In the genomic region with DNA sequence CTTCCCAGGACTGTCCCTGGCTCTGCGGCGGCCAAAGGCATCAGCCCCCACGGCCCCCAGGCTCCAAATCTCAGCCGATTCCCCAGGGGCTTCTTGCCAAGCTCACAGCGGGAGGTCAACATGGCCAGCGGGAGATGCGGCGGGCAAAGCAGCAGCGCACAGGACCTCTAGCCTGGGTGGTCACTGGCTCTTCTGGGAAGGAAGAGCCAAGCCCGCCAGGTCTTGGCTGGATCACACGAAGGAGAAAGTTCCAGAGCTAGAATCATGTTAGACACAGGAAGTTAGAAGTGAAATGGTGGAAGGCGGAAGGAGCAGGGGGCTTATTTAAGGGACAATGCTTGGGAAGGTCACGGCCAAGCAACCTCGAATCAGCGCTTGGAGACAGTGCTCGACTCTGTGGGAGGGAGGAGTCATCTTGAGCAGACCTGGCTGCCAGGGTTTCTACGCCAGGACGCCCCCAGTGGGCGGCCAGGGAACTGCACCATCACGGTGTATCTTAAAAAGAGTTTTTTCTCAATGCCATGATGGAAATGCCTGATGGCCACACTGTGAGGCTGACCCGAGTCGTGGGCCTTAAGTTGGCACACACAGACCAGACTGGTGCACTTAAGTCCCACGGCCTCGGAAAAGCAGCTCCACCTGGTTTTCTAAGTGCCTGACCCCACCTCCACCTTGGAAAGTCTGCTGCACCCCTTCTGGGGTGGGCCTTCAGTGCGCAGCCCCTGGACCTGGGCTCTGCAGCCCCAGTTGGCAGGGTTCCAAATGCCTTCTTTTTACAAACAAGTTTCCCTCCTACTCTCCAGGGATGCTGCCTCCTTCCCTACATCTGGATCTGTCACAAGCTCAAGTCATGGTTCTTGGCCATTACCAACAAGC, we compare ENCODE assay signal across 9 cellular contexts. TPM values are rescaled to one million over a fixed set of nuclear protein-coding genes. Genes with fewer than 3 reads are reported as not detected.
DNase-seq lines count a peak whose midpoint lies in the region; ATAC-seq and TF ChIP-seq lines count a peak whose summit lies in the region.
"Had no signal": no experiment of that assay in that cellular context is flagged by ENCODE, and none has a peak within 500 bp of the region (broad histone marks: within the 10 kb centered on the region; RNA-seq: fewer than 3 reads in every experiment).

No MANE protein-coding gene starts in this region.

- peaks cover 4% of the 10 kb centered on the region for H3K4me1 Mint-ChIP-seq in activated CD4-positive, alpha-beta T cell treated with anti-CD3 and anti-CD28 coated beads, Interleukin-2, amount 10 ng/mL, durations not matched to agents 7 days and 5 days

- no peaks in the 10 kb centered on the region for H3K27me3 Mint-ChIP-seq in activated CD4-positive, alpha-beta T cell treated with anti-CD3 and anti-CD28 coated beads, Interleukin-2, amount 10 ng/mL, durations not matched to agents 7 days and 5 days

- no peaks in the 10 kb centered on the region for H3K9me3 Mint-ChIP-seq in activated CD4-positive, alpha-beta T cell treated with anti-CD3 and anti-CD28 coated beads, Interleukin-2, amount 10 ng/mL, durations not matched to agents 7 days and 5 days

- no peak overlapping the region for H3K4me3 Mint-ChIP-seq in activated CD4-positive, alpha-beta T cell treated with anti-CD3 and anti-CD28 coated beads, Interleukin-2, amount 10 ng/mL, durations not matched to agents 7 days and 5 days

- H3K4me3 ChIP-seq in choroid plexus epithelial cell (ENCODE audit: low read depth, low read length) (no peak overlapping the region), liver (ENCODE audit: low read depth in 1 of 3, low read length in 3 of 3) (no peak overlapping the region)
- H3K4me3 ChIP-seq: skin epidermis had no signal

- H3K27me3 ChIP-seq in liver (ENCODE audit: control insufficient read depth in 4 of 4, insufficient read depth in 4 of 4, low read length in 3 of 4): no peaks in the 10 kb centered on the region

- DNase-seq in NCI-H345 (lab: John Stamatoyannopoulos, UW) (peak; percentile 45), NCI-H345 treated with DMSO at 0.1 percent for 48 hours (lab: John Stamatoyannopoulos, UW; ENCODE audit: unreplicated experiment) (no peak), NCI-H2171 (lab: John Stamatoyannopoulos, UW) (peak; percentile 58), choroid plexus epithelial cell (ENCODE audit: low read depth) (peak; percentile 84)
- peak; percentile 76 for DNase-seq in activated CD4-positive, alpha-beta T cell treated with anti-CD3 and anti-CD28 coated beads, Interleukin-2, amount 10 ng/mL, durations not matched to agents 7 days and 5 days
- DNase-seq in stimulated activated CD4-positive, alpha-beta T cell treated with anti-CD3 and anti-CD28 coated beads, TNF-alpha, amount 100 ng/mL, for 4 hours (ENCODE audit: low read depth in 3 of 3): peak; percentile 59 to 68 (median 59)

- no peaks in the 10 kb centered on the region for H3K9me3 ChIP-seq in liver (ENCODE audit: control insufficient read depth in 4 of 4, low read length in 3 of 4)

- ATAC-seq in GM18907 (IDR thresholded peaks at IDR 0.05; ENCODE audit: unreplicated experiment): no peak

- WGBS in liver: 71% methylated on average over 25 of the region's 25 CpGs

- H3K36me3 Mint-ChIP-seq in activated CD4-positive, alpha-beta T cell treated with anti-CD3 and anti-CD28 coated beads, Interleukin-2, amount 10 ng/mL, durations not matched to agents 7 days and 5 days (ENCODE audit: low read depth): peaks cover 33% of the 10 kb centered on the region

- no peak overlapping the region for H3K27ac ChIP-seq in liver (ENCODE audit: low read depth in 1 of 2, low read length in 2 of 2)

- CTCF ChIA-PET in activated CD4-positive, alpha-beta T cell treated with anti-CD3 and anti-CD28 coated beads, Interleukin-2, amount 10 ng/mL, durations not matched to agents 7 days and 5 days (lab: Charles Lee): interaction anchor here (0.6 to 1.3 kb wide), 6 partner anchors 8 to 482 kb away, joined by 3 to 5 read pairs (median 3); no protein-coding TSS in a partner anchor

- TF ChIP-seq CTCF in choroid plexus epithelial cell (conservative IDR thresholded peaks at IDR 0.05; ENCODE audit: low read depth, low read length) (peak; percentile 90), liver (IDR thresholded peaks at IDR 0.05; ENCODE audit: low read depth, low read length, missing input control) (peak; percentile 79)

- H3K27ac Mint-ChIP-seq in activated CD4-positive, alpha-beta T cell treated with anti-CD3 and anti-CD28 coated beads, Interleukin-2, amount 10 ng/mL, durations not matched to agents 7 days and 5 days: no peak overlapping the region

- POLR2A ChIA-PET in activated CD4-positive, alpha-beta T cell treated with anti-CD3 and anti-CD28 coated beads, Interleukin-2, amount 10 ng/mL, durations not matched to agents 7 days and 5 days (lab: Charles Lee): interaction anchor here (0.6 kb wide), 1 partner anchor 163 kb away, joined by 4 read pairs; no protein-coding TSS in a partner anchor

- H3K4me1 ChIP-seq in liver (ENCODE audit: control insufficient read depth in 4 of 4, insufficient read depth in 4 of 4, low read length in 3 of 4): peaks cover 2 to 25% (median 14%) of the 10 kb centered on the region in 4 donors

- H3K36me3 ChIP-seq in liver (ENCODE audit: control insufficient read depth in 4 of 4, insufficient read depth in 3 of 4, low read depth in 1 of 4, low read length in 3 of 4): peaks cover 0 to 20% (median under 1%) of the 10 kb centered on the region in 4 donors

- no peak overlapping the region for H3K9ac ChIP-seq in liver (ENCODE audit: low read depth in 1 of 2, low read length in 2 of 2)

- peak; percentile 55 to 76 for TF ChIP-seq RAD21 in liver (IDR thresholded peaks at IDR 0.05)

TF ChIP-seq in liver, 16 proteins besides CTCF, POLR2A, EP300 and RAD21:
- TF ChIP-seq NR2F2 (IDR thresholded peaks at IDR 0.05): no peak
- TF ChIP-seq GABPA (IDR thresholded peaks at IDR 0.05 in 1 of 2, conservative IDR thresholded peaks at IDR 0.05 in 1 of 2): no peak
- no peak for TF ChIP-seq HNF4A (conservative IDR thresholded peaks at IDR 0.05)
- TF ChIP-seq JUND (IDR thresholded peaks at IDR 0.05): no peak
- TF ChIP-seq REST (IDR thresholded peaks at IDR 0.05): no peak
- no peak for TF ChIP-seq FOXA1 (IDR thresholded peaks at IDR 0.05)
- TF ChIP-seq MAX (IDR thresholded peaks at IDR 0.05): no peak
- TF ChIP-seq, protein P1, sequence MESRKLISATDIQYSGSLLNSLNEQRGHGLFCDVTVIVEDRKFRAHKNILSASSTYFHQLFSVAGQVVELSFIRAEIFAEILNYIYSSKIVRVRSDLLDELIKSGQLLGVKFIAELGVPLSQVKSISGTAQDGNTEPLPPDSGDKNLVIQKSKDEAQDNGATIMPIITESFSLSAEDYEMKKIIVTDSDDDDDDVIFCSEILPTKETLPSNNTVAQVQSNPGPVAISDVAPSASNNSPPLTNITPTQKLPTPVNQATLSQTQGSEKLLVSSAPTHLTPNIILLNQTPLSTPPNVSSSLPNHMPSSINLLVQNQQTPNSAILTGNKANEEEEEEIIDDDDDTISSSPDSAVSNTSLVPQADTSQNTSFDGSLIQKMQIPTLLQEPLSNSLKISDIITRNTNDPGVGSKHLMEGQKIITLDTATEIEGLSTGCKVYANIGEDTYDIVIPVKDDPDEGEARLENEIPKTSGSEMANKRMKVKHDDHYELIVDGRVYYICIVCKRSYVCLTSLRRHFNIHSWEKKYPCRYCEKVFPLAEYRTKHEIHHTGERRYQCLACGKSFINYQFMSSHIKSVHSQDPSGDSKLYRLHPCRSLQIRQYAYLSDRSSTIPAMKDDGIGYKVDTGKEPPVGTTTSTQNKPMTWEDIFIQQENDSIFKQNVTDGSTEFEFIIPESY (IDR thresholded peaks at IDR 0.05): no peak
- TF ChIP-seq RXRA (IDR thresholded peaks at IDR 0.05): no peak
- no peak for TF ChIP-seq HNF4G (IDR thresholded peaks at IDR 0.05)
- TF ChIP-seq EGR1 (IDR thresholded peaks at IDR 0.05; ENCODE audit: low read depth in 2 of 2): no peak
- no peak for TF ChIP-seq FOXA2 (IDR thresholded peaks at IDR 0.05)

RNA-seq across cellular contexts. Expression of gene SLC66A1, which starts 29.3 kb away (rescaled TPM):
- 1 to 10 TPM; 4.9 to 5.3 TPM for total RNA-seq in activated CD4-positive, alpha-beta T cell treated with anti-CD3 and anti-CD28 coated beads, Interleukin-2, amount 10 ng/mL, durations not matched to agents 7 days and 5 days
- 10 to 100 TPM; 12.8 to 15.2 TPM for total RNA-seq in liver
- 10 to 100 TPM in 1 of 2 donors, 1 to 10 TPM in 1; 6.8 to 16.0 TPM for polyA plus RNA-seq in liver

RNA-seq across cellular contexts. Expression of gene AKR7A2, which starts 29.5 kb away (rescaled TPM):
- total RNA-seq in activated CD4-positive, alpha-beta T cell treated with anti-CD3 and anti-CD28 coated beads, Interleukin-2, amount 10 ng/mL, durations not matched to agents 7 days and 5 days: 10 to 100 TPM; 45.4 to 45.8 TPM
- 10 to 100 TPM; 41.4 to 63.2 TPM for total RNA-seq in liver
- 10 to 100 TPM; 42.8 to 56.7 TPM for polyA plus RNA-seq in liver

RNA-seq across cellular contexts. Expression of gene AKR7A3, which starts 52.9 kb away (rescaled TPM):
- under 1 TPM; 0.52 to 0.62 TPM for total RNA-seq in activated CD4-positive, alpha-beta T cell treated with anti-CD3 and anti-CD28 coated beads, Interleukin-2, amount 10 ng/mL, durations not matched to agents 7 days and 5 days
- 10 to 100 TPM in 1 of 2 donors, under 1 TPM in 1; 0.23 to 43.6 TPM for total RNA-seq in liver
- 10 to 100 TPM; 66.3 to 69.6 TPM for polyA plus RNA-seq in liver
